Comparison of ENCODE assay signal across 8 cellular contexts in the genomic region with DNA sequence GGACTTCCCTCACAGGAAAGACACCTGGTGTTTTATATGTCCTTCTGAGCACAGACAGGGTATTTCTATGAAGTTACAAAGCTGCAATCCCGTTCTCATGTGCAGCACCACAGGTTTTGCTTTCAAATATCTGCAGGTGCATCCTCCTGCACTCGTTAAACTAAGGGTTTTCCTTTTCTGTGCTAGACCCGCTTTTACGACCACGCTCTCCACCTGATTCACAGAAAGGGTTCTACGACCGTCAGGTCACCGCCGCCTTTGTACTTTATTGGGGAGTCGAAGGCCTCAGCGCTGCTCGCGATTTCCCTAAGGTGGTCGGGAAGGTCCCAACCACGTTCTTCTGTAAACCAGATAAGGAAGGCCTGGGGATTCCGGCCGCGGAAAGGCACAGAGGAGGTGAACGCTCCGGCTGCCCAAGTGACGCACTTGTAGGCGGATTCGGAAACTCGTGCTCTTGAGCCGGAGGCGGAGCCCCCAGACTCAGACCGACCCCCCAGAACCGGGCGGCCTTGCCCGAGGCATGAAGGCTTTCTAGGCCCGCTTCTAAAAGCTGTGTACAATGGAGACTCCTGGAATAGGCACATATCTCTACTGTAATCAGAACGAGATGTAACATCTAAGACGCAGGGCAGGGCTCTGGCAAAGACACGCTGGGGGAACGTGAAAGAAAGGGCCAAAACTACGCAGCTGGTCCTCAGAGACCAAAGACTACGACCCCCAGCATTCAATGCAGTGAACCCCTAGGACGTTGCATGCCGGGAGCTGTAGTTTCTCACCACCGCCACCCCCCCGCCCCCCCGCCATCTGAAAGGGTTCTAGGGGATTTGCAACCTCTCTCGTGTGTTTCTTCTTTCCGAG. TPM values are rescaled to one million over a fixed set of nuclear protein-coding genes. Genes with fewer than 3 reads are reported as not detected.
DNase-seq lines count a peak whose midpoint lies in the region; ATAC-seq, FAIRE-seq and TF ChIP-seq lines count a peak whose summit lies in the region.

No MANE protein-coding gene starts in this region.

- H4K91ac ChIP-seq in H1 (replicated peaks; ENCODE audit: insufficient read length, low read length) = peak overlapping the region; percentile 52

- peaks cover 33 to 43% (median 40%) of the 10 kb centered on the region in 10 experiments for H3K4me1 ChIP-seq in BLaER1 treated with 17β-estradiol and CSF1 and Interleukin-3, amounts not matched to agents 10 nM and 100 nM
- H3K4me1 ChIP-seq in HUES48 (ENCODE audit: control insufficient read depth, insufficient read depth, low read length) (peaks cover 11% of the 10 kb centered on the region; the same call in 1 of the 2 replicates), H1 (replicated peaks in 1 of 4; ENCODE audit: control insufficient read depth in 3 of 4, insufficient read depth in 4 of 4, low read length in 3 of 4) (peaks cover 0 to 3% (median 0%) of the 10 kb centered on the region in 4 experiments; a peak in 4 of 7 replicates)

- H2BK5ac ChIP-seq in H1 (ENCODE audit: low read depth, low read length) = peak overlapping the region; percentile 94

- H3K4ac ChIP-seq in H1 (replicated peaks; ENCODE audit: insufficient read length, low read depth, low read length) = peak overlapping the region; percentile 30

- H3K79me2 ChIP-seq in H1 (ENCODE audit: control insufficient read depth in 1 of 2, insufficient read depth in 2 of 2, low read length in 2 of 2) = peaks cover 14 to 40% of the 10 kb centered on the region in 2 experiments

- H4K8ac ChIP-seq in H1 (ENCODE audit: extremely low read depth, insufficient read depth, low read length) = peak overlapping the region; percentile 86

- peak overlapping the region; percentile 75; the same call in 1 of the 2 replicates for H2BK12ac ChIP-seq in H1 (ENCODE audit: low read depth, low read length)

- peak overlapping the region; percentile 84 to 99 (median 93) for H3K9ac ChIP-seq in BLaER1 treated with 17β-estradiol and CSF1 and Interleukin-3, amounts not matched to agents 10 nM and 100 nM
- H3K9ac ChIP-seq in HUES48 (ENCODE audit: low read depth, low read length) = peak overlapping the region; percentile 80
- peak overlapping the region in 3 of 4 experiments; percentile 71 to 97 (median 85); a peak in 6 of 7 replicates for H3K9ac ChIP-seq in H1 (replicated peaks in 1 of 4; ENCODE audit: extremely low read depth in 1 of 4, low read depth in 3 of 4, low read length in 3 of 4)

- peak overlapping the region; percentile 83 to 99 (median 95) for H3K4me2 ChIP-seq in BLaER1 treated with 17β-estradiol and CSF1 and Interleukin-3, amounts not matched to agents 10 nM and 100 nM
- H3K4me2 ChIP-seq in H1 (ENCODE audit: insufficient read depth in 1 of 2, low read depth in 2 of 2, low read length in 2 of 2) = peak overlapping the region; percentile 97 to 99

- no peak for FAIRE-seq in H1 (lab: Jason Lieb, UNC)

- peaks cover 23 to 34% (median 30%) of the 10 kb centered on the region in 11 experiments for H3K36me3 ChIP-seq in BLaER1 treated with 17β-estradiol and CSF1 and Interleukin-3, amounts not matched to agents 10 nM and 100 nM
- H3K36me3 ChIP-seq in HUES48 (ENCODE audit: control insufficient read depth, insufficient read depth, low read length) = peaks cover 31% of the 10 kb centered on the region
- peaks cover 14 to 27% (median 18%) of the 10 kb centered on the region in 4 experiments for H3K36me3 ChIP-seq in H1 (ENCODE audit: control insufficient read depth in 2 of 4, insufficient read depth in 4 of 4, low read length in 3 of 4)

- peak overlapping the region; percentile 98 for H4K5ac ChIP-seq in H1 (ENCODE audit: insufficient read length, low read depth, low read length)

- ATAC-seq in GM19455 (IDR thresholded peaks at IDR 0.05; ENCODE audit: unreplicated experiment) = peak; percentile 25

- peak overlapping the region; percentile 21 for H2BK120ac ChIP-seq in H1 (replicated peaks; ENCODE audit: low read depth, low read length)

- POLR2A ChIA-PET in H1 (lab: Charles Lee; ENCODE audit: partially characterized antibody) = interaction anchor here (0.7 to 2.9 kb wide), 40 partner anchors 9 to 363 kb away, joined by 3 to 42 read pairs (median 4); partner anchors contain the start of genes NFYB, NT5DC3 and TDG

- peak overlapping the region; percentile 93; the same call in 1 of the 2 replicates for H3K18ac ChIP-seq in H1 (ENCODE audit: extremely low read depth, low read length)

- H3K27me3 ChIP-seq in BLaER1 treated with 17β-estradiol and CSF1 and Interleukin-3, amounts not matched to agents 10 nM and 100 nM = no peaks in the 10 kb centered on the region
- no peaks in the 10 kb centered on the region for H3K27me3 ChIP-seq in HUES48 (ENCODE audit: control insufficient read depth, insufficient read depth, low read length)
- H3K27me3 ChIP-seq in H1 (replicated peaks in 1 of 4; ENCODE audit: control insufficient read depth in 3 of 4, extremely low read depth in 1 of 4, insufficient read depth in 3 of 4, low read length in 3 of 4) = no peaks in the 10 kb centered on the region; a peak in 1 of 7 replicates

- DNase-seq in NOMO-1 treated with dmso at 0.1 percent for 144 hours (lab: John Stamatoyannopoulos, UW; ENCODE audit: unreplicated experiment) (peak; percentile 72), H1 (ENCODE audit: low read depth in 1 of 2, low spot score in 2 of 2) (peak; percentile 53 to 85), medulla oblongata (ENCODE audit: extremely low spot score) (peak; percentile 97)
- DNase-seq in activated CD8-positive, alpha-beta memory T cell treated with anti-CD3 and anti-CD28 coated beads, Interleukin-2, amount 50 U/mL, for 1 hour (ENCODE audit: extremely low read depth) = peak; percentile 80
- peak; percentile 56 to 74 (median 70) for DNase-seq in stimulated activated CD4-positive, alpha-beta T cell treated with anti-CD3 and anti-CD28 coated beads, TNF-alpha, amount 100 ng/mL, for 4 hours (ENCODE audit: low read depth in 3 of 3)

- no peak overlapping the region for H3K14ac ChIP-seq in H1 (ENCODE audit: insufficient read length)

- 2% methylated on average over 37 of the region's 44 CpGs; no CpG with 5 or more reads in 1 of the 2 experiments for WGBS in H1 (ENCODE audit: extremely low coverage in 1 of 2, insufficient coverage in 1 of 2, insufficient read length in 1 of 2, insufficient replicate concordance in 2 of 2, low coverage in 1 of 2, low lambda C conversion rate in 2 of 2, missing lambda C conversion rate in 1 of 2), 2 experiments

- H2BK15ac ChIP-seq in H1 (ENCODE audit: low read length) = 0 out of 2 replicates have a peak overlapping the region, but pooled peaks have one; percentile 93

- no peaks in the 10 kb centered on the region for H3K9me3 ChIP-seq in BLaER1 treated with 17β-estradiol and CSF1 and Interleukin-3, amounts not matched to agents 10 nM and 100 nM (replicated peaks in 1 of 11)
- H3K9me3 ChIP-seq in HUES48 (ENCODE audit: control insufficient read depth, insufficient read depth, low read length) (no peaks in the 10 kb centered on the region), H1 (ENCODE audit: insufficient read depth in 2 of 2, low read depth in 1 of 2, low read length in 1 of 2) (no peaks in the 10 kb centered on the region)

- H2BK20ac ChIP-seq in H1 (ENCODE audit: low read length) = 0 out of 2 replicates have a peak overlapping the region, but pooled peaks have one; percentile 16

- TF ChIP-seq EP300 in H1 (IDR thresholded peaks at IDR 0.05; ENCODE audit: borderline replicate concordance in 1 of 2, low read depth in 2 of 2, low read length in 2 of 2) = no peak

- H2AFZ ChIP-seq in H1 (ENCODE audit: low read length) = peak overlapping the region; percentile 99

- no peak for TF ChIP-seq RAD21 in H1 (IDR thresholded peaks at IDR 0.05 in 1 of 2, conservative IDR thresholded peaks at IDR 0.05 in 1 of 2; ENCODE audit: low read depth in 2 of 2, low read length in 2 of 2)

- peak overlapping the region; percentile 60 to 93 (median 82) for H3K4me3 ChIP-seq in BLaER1 treated with 17β-estradiol and CSF1 and Interleukin-3, amounts not matched to agents 10 nM and 100 nM
- H3K4me3 ChIP-seq in HUES48 (ENCODE audit: low read depth, low read length) = peak overlapping the region; percentile 86
- H3K4me3 ChIP-seq in H1 (ENCODE audit: extremely low read depth in 1 of 4, insufficient read depth in 2 of 4, low read depth in 3 of 4, low read length in 4 of 4) = peak overlapping the region; percentile 67 to 97 (median 79)

- CTCF ChIA-PET in H1 (lab: Charles Lee; ENCODE audit: partially characterized antibody) = interaction anchor here (0.7 to 1.7 kb wide), 5 partner anchors 26 to 95 kb away, joined by 3 to 6 read pairs (median 4); no protein-coding TSS in a partner anchor

- H2AK5ac ChIP-seq in H1 (ENCODE audit: low read depth, low read length) = no peak overlapping the region

- H3K23me2 ChIP-seq in H1 (ENCODE audit: low read depth, low read length) = peaks cover 13% of the 10 kb centered on the region

- H3K56ac ChIP-seq in H1 (replicated peaks; ENCODE audit: insufficient read length, low read depth, low read length) = no peak overlapping the region

- peaks cover 31 to 39% (median 34%) of the 10 kb centered on the region in 11 experiments; a peak in 21 of 22 replicates for H4K20me1 ChIP-seq in BLaER1 treated with 17β-estradiol and CSF1 and Interleukin-3, amounts not matched to agents 10 nM and 100 nM
- H4K20me1 ChIP-seq in H1 (replicated peaks in 1 of 2; ENCODE audit: control insufficient read depth in 1 of 2, insufficient read depth in 2 of 2, low read length in 2 of 2) = peaks cover 3 to 10% of the 10 kb centered on the region in 2 experiments

- H3K79me1 ChIP-seq in H1 (ENCODE audit: low read depth, low read length) = 0 out of 2 replicates have a peak, but pooled peaks cover under 1% of the 10 kb centered on the region

- H3K27ac ChIP-seq in BLaER1 treated with 17β-estradiol and CSF1 and Interleukin-3, amounts not matched to agents 10 nM and 100 nM = peak overlapping the region; percentile 86 to 98 (median 93)
- H3K27ac ChIP-seq in HUES48 (ENCODE audit: low read depth, low read length) = peak overlapping the region; percentile 87
- H3K27ac ChIP-seq in H1 (ENCODE audit: low read depth, low read length) = peak overlapping the region; percentile 88

- peak in 1 of 2 experiments; percentile 77; a peak in 2 of 3 replicates for TF ChIP-seq POLR2A in H1 (IDR thresholded peaks at IDR 0.05; ENCODE audit: control extremely low read depth in 1 of 2, low read depth in 2 of 2, low read length in 2 of 2)

- H3K23ac ChIP-seq in H1 (ENCODE audit: insufficient read length) = no peak overlapping the region

- TF ChIP-seq CTCF in H1 (IDR thresholded peaks at IDR 0.05; ENCODE audit: control extremely low read depth in 1 of 3, insufficient read depth in 1 of 3, low read depth in 1 of 3, low read length in 3 of 3) = no peak

RNA-seq across cellular contexts. Expression of gene HSP90B1, which starts 0.9 kb away (rescaled TPM):
- 837 and 847 TPM in 2 replicates for total RNA-seq in H1 (2021; fragmentation: NEBNext Ultra II Directional; extraction: Animal tissue kit (Norgen Biotek cat#: 25700))
- polyA plus RNA-seq in H1 (2011; rRNA removed) = 88.9 and 161 TPM in 2 replicates
- polyA plus RNA-seq in H1 (2011; cell fraction: cytosol; rRNA removed) = 357 TPM
- polyA plus RNA-seq in H1 (2011; cell fraction: nucleus; rRNA removed) = 201 TPM
- 402 to 670 TPM (median 455 TPM) in 4 replicates for polyA plus RNA-seq in H1 (2012, experiment 1 of 2)
- 45.2 TPM for polyA plus RNA-seq in H1 (2012, experiment 2 of 2)
- polyA plus RNA-seq in H1 (2013, experiment 1 of 2) = 1,179 TPM
- polyA plus RNA-seq in H1 (2013, experiment 2 of 2) = 1,181 TPM
- polyA minus RNA-seq in H1 (2011; rRNA and poly(A)+ RNA removed) = 125 and 185 TPM in 2 replicates
- polyA minus RNA-seq in H1 (2011; cell fraction: cytosol; rRNA and poly(A)+ RNA removed) = 129 TPM
- 144 TPM for polyA minus RNA-seq in H1 (2011; cell fraction: nucleus; rRNA and poly(A)+ RNA removed)

RNA-seq across cellular contexts. Expression of gene TDG, which starts 36.4 kb away (rescaled TPM):
- total RNA-seq in H1 (2021; fragmentation: NEBNext Ultra II Directional; extraction: Animal tissue kit (Norgen Biotek cat#: 25700)) = 47.8 and 49.0 TPM in 2 replicates
- polyA plus RNA-seq in H1 (2011; rRNA removed) = 13.7 and 22.7 TPM in 2 replicates
- 24.7 TPM for polyA plus RNA-seq in H1 (2011; cell fraction: cytosol; rRNA removed)
- 11.9 TPM for polyA plus RNA-seq in H1 (2011; cell fraction: nucleus; rRNA removed)
- polyA plus RNA-seq in H1 (2012, experiment 1 of 2) = 27.7 to 49.3 TPM (median 38.1 TPM) in 4 replicates
- polyA plus RNA-seq in H1 (2012, experiment 2 of 2) = 6.1 TPM
- 78.1 TPM for polyA plus RNA-seq in H1 (2013, experiment 1 of 2)
- 76.9 TPM for polyA plus RNA-seq in H1 (2013, experiment 2 of 2)
- 17.7 and 23.8 TPM in 2 replicates for polyA minus RNA-seq in H1 (2011; rRNA and poly(A)+ RNA removed)
- polyA minus RNA-seq in H1 (2011; cell fraction: cytosol; rRNA and poly(A)+ RNA removed) = 28.5 TPM
- polyA minus RNA-seq in H1 (2011; cell fraction: nucleus; rRNA and poly(A)+ RNA removed) = 26.0 TPM

Comparison
In these comparisons a context has a peak if more than half of its experiments do, and no peak if none do; other contexts are left out.
1. Peak in every context shown above with its lines: DNase-seq, ATAC-seq, H3K4me3 ChIP-seq and H3K27ac ChIP-seq.